In the genomic region with DNA sequence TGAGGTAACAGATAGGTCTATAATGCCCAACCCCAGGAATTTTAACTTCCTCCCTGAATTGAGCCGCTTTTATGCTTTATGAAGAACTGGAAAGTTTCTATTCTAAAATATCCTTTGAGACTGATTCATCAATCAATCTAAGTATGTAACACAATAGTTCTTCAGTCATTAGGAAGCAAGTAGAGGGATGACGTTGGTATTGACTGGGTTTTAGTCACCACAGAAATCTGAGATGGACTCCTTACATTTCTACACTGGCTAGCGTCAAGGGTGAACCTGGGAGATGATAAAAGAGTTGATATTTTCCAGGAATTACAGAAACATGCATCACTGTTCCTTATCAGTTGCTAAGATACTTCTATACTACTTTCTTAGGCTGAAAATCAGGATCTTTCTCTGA, we compare ENCODE assay signal across 21 cellular contexts.
"Had no signal": no experiment of that assay in that cellular context is flagged by ENCODE, and none has a peak within 500 bp of the region (broad histone marks: within the 10 kb centered on the region; RNA-seq: fewer than 3 reads in every experiment).

No MANE protein-coding gene starts in this region.

- H3K79me2 ChIP-seq: parathyroid adenoma had no signal

- H3K4me3 ChIP-seq: gastrocnemius medialis, left lung, lower lobe of right lung, uterus had no signal

- H3K27ac ChIP-seq: gastrocnemius medialis, left lung, lower lobe of right lung, parathyroid adenoma, uterus had no signal

- ATAC-seq: activated CD8-positive, alpha-beta memory T cell treated with anti-CD3 and anti-CD28 coated beads, Interleukin-2, amount 10 ng/mL, durations not matched to agents 7 days and 5 days; activated CD8-positive, alpha-beta T cell treated with anti-CD3 and anti-CD28 coated beads, Interleukin-2, amount 10 ng/mL, durations not matched to agents 7 days and 5 days; activated naive CD4-positive, alpha-beta T cell treated with anti-CD3 and anti-CD28 coated beads, Interleukin-2, amount 50 U/mL, for 72 hours; activated T-cell treated with anti-CD3 and anti-CD28 coated beads, Interleukin-2, amount 50 U/mL, for 72 hours; esophagus mucosa; gastrocnemius medialis; left lung; lower lobe of right lung; naive thymus-derived CD8-positive, alpha-beta T cell; right cardiac atrium had no signal

- H3K27me3 ChIP-seq: gastrocnemius medialis, left lung, uterus had no signal

- H2AFZ ChIP-seq: parathyroid adenoma had no signal

- H3K36me3 ChIP-seq: gastrocnemius medialis, left lung, lower lobe of right lung, uterus had no signal

- DNase-seq: activated B cell treated with CpG ODN at 0.5 μM for 24 hours; activated CD8-positive, alpha-beta memory T cell treated with anti-CD3 and anti-CD28 coated beads, Interleukin-2, amount 10 ng/mL, durations not matched to agents 7 days and 5 days; activated CD8-positive, alpha-beta T cell treated with anti-CD3 and anti-CD28 coated beads, Interleukin-2, amount 10 ng/mL, durations not matched to agents 7 days and 5 days; activated naive CD4-positive, alpha-beta T cell; activated T-cell treated with anti-CD3 and anti-CD28 coated beads, Interleukin-2, amount 50 U/mL, for 72 hours; anterior cingulate cortex; caudate nucleus; gastrocnemius medialis; glutamatergic neuron; left lung; lower lobe of right lung; mesenchymal stem cell; naive thymus-derived CD8-positive, alpha-beta T cell; nucleus accumbens; right cardiac atrium; stimulated activated naive CD4-positive, alpha-beta T cell; trophoblast cell; uterus had no signal

- H3K4me1 ChIP-seq: gastrocnemius medialis, left lung, lower lobe of right lung, parathyroid adenoma, uterus had no signal

- H3K9me3 ChIP-seq: gastrocnemius medialis, left lung, lower lobe of right lung, uterus had no signal

- H3K9ac ChIP-seq: parathyroid adenoma had no signal
